22 cellular contexts compared by ENCODE assay signal in genomic region chr11:779955-780532, GRCh38. TPM values are rescaled to one million over a fixed set of nuclear protein-coding genes. Genes with fewer than 3 reads are reported as not detected.
DNase-seq lines count a peak whose midpoint lies in the region; ATAC-seq and TF ChIP-seq lines count a peak whose summit lies in the region.
"Had no signal": no experiment of that assay in that cellular context is flagged by ENCODE, and none has a peak within 500 bp of the region (broad histone marks: within the 10 kb centered on the region; RNA-seq: fewer than 3 reads in every experiment).

No MANE protein-coding gene starts in this region.

- H3K36me3 ChIP-seq in Caco-2 (ENCODE audit: control insufficient read depth, insufficient read depth, low read length): no peaks in the 10 kb centered on the region; the same call in none of the 2 replicates
- no peaks in the 10 kb centered on the region for H3K36me3 ChIP-seq in effector memory CD4-positive, alpha-beta T cell (ENCODE audit: control insufficient read depth, insufficient read depth, low read length)

- no peak for DNase-seq in activated CD4-positive, alpha-beta memory T cell treated with anti-CD3 and anti-CD28 coated beads, Interleukin-2, amount 10 ng/mL, durations not matched to agents 7 days and 5 days
- DNase-seq in activated CD4-positive, alpha-beta memory T cell treated with anti-CD3 and anti-CD28 coated beads for 36 hours: no peak
- DNase-seq in Caco-2 (no peak), nephron progenitor cell (peak; percentile 3), GM20000 (ENCODE audit: low spot score) (no peak)
- DNase-seq in activated T-helper 1 cell treated with anti-CD3 and anti-CD28 coated beads, Interleukin-12 subunit alpha, Interleukin-12 subunit beta, Interleukin-2, Interleukin-4 antibody, amounts not matched to agents 30 ng/mL and 10 ng/mL and 1 ng/mL, durations not matched to agents 14 hours and 24 hours and 36 hours (ENCODE audit: low spot score): no peak
- no peak for DNase-seq in effector memory CD8-positive, alpha-beta T cell
- no peak for DNase-seq in effector memory CD4-positive, alpha-beta T cell
- DNase-seq: DMS79; GDM1; HCEC 1CT; NCI-H1092; NCI-H1694; NCI-H2107; NCI-H345; NCI-H526 treated with DMSO at 0.1 percent for 48 hours; NK-92 treated with Interleukin-12 subunit alpha and Interleukin-12 subunit beta, amount 100 ng/mL, for 24 hours; PC-3; Right ventricle myocardium superior had no signal

- no peak overlapping the region for H3K4me3 ChIP-seq in Caco-2 (ENCODE audit: low read depth, low read length)
- no peak overlapping the region for H3K4me3 ChIP-seq in effector memory CD4-positive, alpha-beta T cell (ENCODE audit: insufficient read depth, low read depth, low read length, poor library complexity, severe bottlenecking)

- no TSS peak for BruUV-seq in Caco-2 (replicated peaks; lab: Mats Ljungman, UMichigan)

- no peaks in the 10 kb centered on the region for H3K27me3 Mint-ChIP-seq in activated CD4-positive, alpha-beta memory T cell treated with anti-CD3 and anti-CD28 coated beads, Interleukin-2, amount 10 ng/mL, durations not matched to agents 7 days and 5 days
- no peaks in the 10 kb centered on the region for H3K27me3 Mint-ChIP-seq in activated CD4-positive, alpha-beta memory T cell treated with anti-CD3 and anti-CD28 coated beads for 36 hours
- H3K27me3 Mint-ChIP-seq in Caco-2 (ENCODE audit: insufficient read depth, unreplicated experiment) (no peaks in the 10 kb centered on the region), nephron progenitor cell (ENCODE audit: low read depth, poor library complexity) (peaks cover 12% of the 10 kb centered on the region)
- no peaks in the 10 kb centered on the region for H3K27me3 Mint-ChIP-seq in activated T-helper 1 cell treated with anti-CD3 and anti-CD28 coated beads, Interleukin-12 subunit alpha, Interleukin-12 subunit beta, Interleukin-2, Interleukin-4 antibody, amounts not matched to agents 30 ng/mL and 10 ng/mL and 1 ng/mL, durations not matched to agents 14 hours and 24 hours and 36 hours (ENCODE audit: insufficient read depth)
- H3K27me3 Mint-ChIP-seq in effector memory CD8-positive, alpha-beta T cell: no peaks in the 10 kb centered on the region

- CTCF ChIA-PET in activated CD4-positive, alpha-beta memory T cell treated with anti-CD3 and anti-CD28 coated beads, Interleukin-2, amount 10 ng/mL, durations not matched to agents 7 days and 5 days (lab: Charles Lee): no interaction called here
- CTCF ChIA-PET in activated CD4-positive, alpha-beta memory T cell treated with anti-CD3 and anti-CD28 coated beads for 36 hours (lab: Charles Lee): no interaction called here
- CTCF ChIA-PET in Caco-2 (lab: Charles Lee): no interaction called here

- H3K27me3 ChIP-seq in Caco-2 (replicated peaks; ENCODE audit: control insufficient read depth, insufficient read depth, low read length): no peaks in the 10 kb centered on the region
- no peaks in the 10 kb centered on the region for H3K27me3 ChIP-seq in effector memory CD4-positive, alpha-beta T cell (replicated peaks; ENCODE audit: control insufficient read depth, insufficient read depth, low read length, poor library complexity, severe bottlenecking)

- intact Hi-C loops in activated CD4-positive, alpha-beta memory T cell treated with anti-CD3 and anti-CD28 coated beads for 36 hours (cut with micrococcal nuclease): no loop called here
- intact Hi-C loops in Caco-2 (cut with micrococcal nuclease; ENCODE audit: unreplicated experiment): no loop called here
- intact Hi-C loops in activated T-helper 1 cell treated with anti-CD3 and anti-CD28 coated beads, Interleukin-12 subunit alpha, Interleukin-12 subunit beta, Interleukin-2, Interleukin-4 antibody, amounts not matched to agents 30 ng/mL and 10 ng/mL and 1 ng/mL, durations not matched to agents 14 hours and 24 hours and 36 hours (cut with micrococcal nuclease): no loop called here

- peaks cover 13% of the 10 kb centered on the region for H3K4me1 ChIP-seq in Caco-2
- H3K4me1 ChIP-seq in effector memory CD4-positive, alpha-beta T cell (ENCODE audit: control insufficient read depth, insufficient read depth, low read length, poor library complexity, severe bottlenecking): peaks cover 22% of the 10 kb centered on the region

- no peak overlapping the region for H3K27ac ChIP-seq in effector memory CD4-positive, alpha-beta T cell (ENCODE audit: insufficient read depth, low read length, poor library complexity, severe bottlenecking)
- H3K27ac ChIP-seq: KMS-11 had no signal

- POLR2A ChIA-PET in activated CD4-positive, alpha-beta memory T cell treated with anti-CD3 and anti-CD28 coated beads, Interleukin-2, amount 10 ng/mL, durations not matched to agents 7 days and 5 days (lab: Charles Lee): no interaction called here
- POLR2A ChIA-PET in activated CD4-positive, alpha-beta memory T cell treated with anti-CD3 and anti-CD28 coated beads for 36 hours (lab: Charles Lee): no interaction called here
- POLR2A ChIA-PET in Caco-2 (lab: Charles Lee): no interaction called here

- ATAC-seq in effector memory CD8-positive, alpha-beta T cell (replicated peaks): no peak
- ATAC-seq: PC-3 had no signal

- no peaks in the 10 kb centered on the region for H3K9me3 ChIP-seq in Caco-2
- no peaks in the 10 kb centered on the region for H3K9me3 ChIP-seq in effector memory CD4-positive, alpha-beta T cell (ENCODE audit: control insufficient read depth, low read length)

- peaks cover 29% of the 10 kb centered on the region for H3K4me1 Mint-ChIP-seq in activated CD4-positive, alpha-beta memory T cell treated with anti-CD3 and anti-CD28 coated beads, Interleukin-2, amount 10 ng/mL, durations not matched to agents 7 days and 5 days
- peaks cover 19% of the 10 kb centered on the region for H3K4me1 Mint-ChIP-seq in activated CD4-positive, alpha-beta memory T cell treated with anti-CD3 and anti-CD28 coated beads for 36 hours (ENCODE audit: low read depth)
- no peaks in the 10 kb centered on the region for H3K4me1 Mint-ChIP-seq in Caco-2 (ENCODE audit: low read depth, unreplicated experiment)
- peaks cover 14% of the 10 kb centered on the region for H3K4me1 Mint-ChIP-seq in activated T-helper 1 cell treated with anti-CD3 and anti-CD28 coated beads, Interleukin-12 subunit alpha, Interleukin-12 subunit beta, Interleukin-2, Interleukin-4 antibody, amounts not matched to agents 30 ng/mL and 10 ng/mL and 1 ng/mL, durations not matched to agents 14 hours and 24 hours and 36 hours (ENCODE audit: low read depth)
- H3K4me1 Mint-ChIP-seq in nephron progenitor cell: peaks cover 46% of the 10 kb centered on the region
- peaks cover 16 to 18% of the 10 kb centered on the region in 2 donors for H3K4me1 Mint-ChIP-seq in effector memory CD8-positive, alpha-beta T cell (ENCODE audit: low read depth in 2 of 2)

- TF ChIP-seq CTCF in Caco-2 (IDR thresholded peaks at IDR 0.05; ENCODE audit: insufficient read depth in 1 of 2, low read depth in 1 of 2, low read length in 1 of 2, severe bottlenecking in 1 of 2, unreplicated experiment in 1 of 2) (no peak), nephron progenitor cell (IDR thresholded peaks at IDR 0.05) (no peak), GM20000 (IDR thresholded peaks at IDR 0.05; ENCODE audit: extremely low read depth, missing control alignments) (no peak)

- no peak overlapping the region for H3K27ac Mint-ChIP-seq in activated CD4-positive, alpha-beta memory T cell treated with anti-CD3 and anti-CD28 coated beads, Interleukin-2, amount 10 ng/mL, durations not matched to agents 7 days and 5 days
- H3K27ac Mint-ChIP-seq in activated CD4-positive, alpha-beta memory T cell treated with anti-CD3 and anti-CD28 coated beads for 36 hours: no peak overlapping the region
- H3K27ac Mint-ChIP-seq in Caco-2 (ENCODE audit: unreplicated experiment) (no peak overlapping the region), nephron progenitor cell (no peak overlapping the region)
- peak overlapping the region; percentile 44 for H3K27ac Mint-ChIP-seq in activated T-helper 1 cell treated with anti-CD3 and anti-CD28 coated beads, Interleukin-12 subunit alpha, Interleukin-12 subunit beta, Interleukin-2, Interleukin-4 antibody, amounts not matched to agents 30 ng/mL and 10 ng/mL and 1 ng/mL, durations not matched to agents 14 hours and 24 hours and 36 hours
- H3K27ac Mint-ChIP-seq in effector memory CD8-positive, alpha-beta T cell: no peak overlapping the region

- peaks cover 8% of the 10 kb centered on the region for H3K36me3 Mint-ChIP-seq in activated CD4-positive, alpha-beta memory T cell treated with anti-CD3 and anti-CD28 coated beads, Interleukin-2, amount 10 ng/mL, durations not matched to agents 7 days and 5 days (ENCODE audit: low read depth)
- H3K36me3 Mint-ChIP-seq in activated CD4-positive, alpha-beta memory T cell treated with anti-CD3 and anti-CD28 coated beads for 36 hours: peaks cover 5% of the 10 kb centered on the region
- peaks cover 30% of the 10 kb centered on the region for H3K36me3 Mint-ChIP-seq in Caco-2 (ENCODE audit: insufficient read depth, unreplicated experiment)
- peaks cover 6% of the 10 kb centered on the region for H3K36me3 Mint-ChIP-seq in activated T-helper 1 cell treated with anti-CD3 and anti-CD28 coated beads, Interleukin-12 subunit alpha, Interleukin-12 subunit beta, Interleukin-2, Interleukin-4 antibody, amounts not matched to agents 30 ng/mL and 10 ng/mL and 1 ng/mL, durations not matched to agents 14 hours and 24 hours and 36 hours (ENCODE audit: low read depth)
- peaks cover 10% of the 10 kb centered on the region for H3K36me3 Mint-ChIP-seq in nephron progenitor cell (ENCODE audit: low read depth)
- H3K36me3 Mint-ChIP-seq in effector memory CD8-positive, alpha-beta T cell (ENCODE audit: insufficient read depth): peaks cover 13% of the 10 kb centered on the region

- no peaks in the 10 kb centered on the region for H3K9me3 Mint-ChIP-seq in activated CD4-positive, alpha-beta memory T cell treated with anti-CD3 and anti-CD28 coated beads, Interleukin-2, amount 10 ng/mL, durations not matched to agents 7 days and 5 days
- H3K9me3 Mint-ChIP-seq in activated CD4-positive, alpha-beta memory T cell treated with anti-CD3 and anti-CD28 coated beads for 36 hours: no peaks in the 10 kb centered on the region
- H3K9me3 Mint-ChIP-seq in Caco-2 (ENCODE audit: unreplicated experiment) (no peaks in the 10 kb centered on the region), nephron progenitor cell (no peaks in the 10 kb centered on the region)
- H3K9me3 Mint-ChIP-seq in activated T-helper 1 cell treated with anti-CD3 and anti-CD28 coated beads, Interleukin-12 subunit alpha, Interleukin-12 subunit beta, Interleukin-2, Interleukin-4 antibody, amounts not matched to agents 30 ng/mL and 10 ng/mL and 1 ng/mL, durations not matched to agents 14 hours and 24 hours and 36 hours: no peaks in the 10 kb centered on the region
- H3K9me3 Mint-ChIP-seq in effector memory CD8-positive, alpha-beta T cell: no peaks in the 10 kb centered on the region

- H3K4me3 Mint-ChIP-seq in activated CD4-positive, alpha-beta memory T cell treated with anti-CD3 and anti-CD28 coated beads, Interleukin-2, amount 10 ng/mL, durations not matched to agents 7 days and 5 days: peak overlapping the region; percentile 12
- H3K4me3 Mint-ChIP-seq in activated CD4-positive, alpha-beta memory T cell treated with anti-CD3 and anti-CD28 coated beads for 36 hours: no peak overlapping the region
- H3K4me3 Mint-ChIP-seq in Caco-2 (ENCODE audit: unreplicated experiment) (peak overlapping the region; percentile 19), nephron progenitor cell (no peak overlapping the region)
- H3K4me3 Mint-ChIP-seq in activated T-helper 1 cell treated with anti-CD3 and anti-CD28 coated beads, Interleukin-12 subunit alpha, Interleukin-12 subunit beta, Interleukin-2, Interleukin-4 antibody, amounts not matched to agents 30 ng/mL and 10 ng/mL and 1 ng/mL, durations not matched to agents 14 hours and 24 hours and 36 hours: peak overlapping the region; percentile 39
- H3K4me3 Mint-ChIP-seq in effector memory CD8-positive, alpha-beta T cell: no peak overlapping the region
- H3K4me3 Mint-ChIP-seq: CD14-positive monocyte had no signal

RNA-seq across cellular contexts. Expression of gene GATD1, which starts 2.8 kb away (rescaled TPM):
- total RNA-seq in activated CD4-positive, alpha-beta memory T cell treated with anti-CD3 and anti-CD28 coated beads, Interleukin-2, amount 10 ng/mL, durations not matched to agents 7 days and 5 days: 10 to 100 TPM; 48.6 to 52.9 TPM
- total RNA-seq in activated CD4-positive, alpha-beta memory T cell treated with anti-CD3 and anti-CD28 coated beads for 36 hours: 10 to 100 TPM; 36.6 to 39.1 TPM
- 85.0 and 91.5 TPM in 2 replicates for total RNA-seq in Caco-2 (2022)
- 70.4 and 81.7 TPM in 2 replicates for total RNA-seq in activated T-helper 1 cell treated with anti-CD3 and anti-CD28 coated beads, Interleukin-12 subunit alpha, Interleukin-12 subunit beta, Interleukin-2, Interleukin-4 antibody, amounts not matched to agents 30 ng/mL and 10 ng/mL and 1 ng/mL, durations not matched to agents 14 hours and 24 hours and 36 hours

RNA-seq across cellular contexts. Expression of gene CEND1, which starts 9.8 kb away (rescaled TPM):
- 1 to 10 TPM; 1.2 to 1.6 TPM for total RNA-seq in activated CD4-positive, alpha-beta memory T cell treated with anti-CD3 and anti-CD28 coated beads, Interleukin-2, amount 10 ng/mL, durations not matched to agents 7 days and 5 days
- total RNA-seq in activated CD4-positive, alpha-beta memory T cell treated with anti-CD3 and anti-CD28 coated beads for 36 hours: 1 to 10 TPM in 1 of 2 experiments, under 1 TPM in 1; 0.68 to 1.1 TPM
- not detected in 2 replicates for total RNA-seq in Caco-2 (2022)
- total RNA-seq in activated T-helper 1 cell treated with anti-CD3 and anti-CD28 coated beads, Interleukin-12 subunit alpha, Interleukin-12 subunit beta, Interleukin-2, Interleukin-4 antibody, amounts not matched to agents 30 ng/mL and 10 ng/mL and 1 ng/mL, durations not matched to agents 14 hours and 24 hours and 36 hours: 7.1 and 7.2 TPM in 2 replicates
- total RNA-seq: MCF 10A, PC-3 had no signal

RNA-seq across cellular contexts. Expression of gene SLC25A22, which starts 18.0 kb away (rescaled TPM):
- 10 to 100 TPM; 35.7 to 38.3 TPM for total RNA-seq in activated CD4-positive, alpha-beta memory T cell treated with anti-CD3 and anti-CD28 coated beads, Interleukin-2, amount 10 ng/mL, durations not matched to agents 7 days and 5 days
- total RNA-seq in activated CD4-positive, alpha-beta memory T cell treated with anti-CD3 and anti-CD28 coated beads for 36 hours: 10 to 100 TPM; 28.4 to 32.2 TPM
- 31.8 and 37.6 TPM in 2 replicates for total RNA-seq in Caco-2 (2022)
- 87.6 and 92.0 TPM in 2 replicates for total RNA-seq in activated T-helper 1 cell treated with anti-CD3 and anti-CD28 coated beads, Interleukin-12 subunit alpha, Interleukin-12 subunit beta, Interleukin-2, Interleukin-4 antibody, amounts not matched to agents 30 ng/mL and 10 ng/mL and 1 ng/mL, durations not matched to agents 14 hours and 24 hours and 36 hours

RNA-seq across cellular contexts. Expression of gene PIDD1, which starts 25.0 kb away (rescaled TPM):
- 10 to 100 TPM; 45.1 to 48.5 TPM for total RNA-seq in activated CD4-positive, alpha-beta memory T cell treated with anti-CD3 and anti-CD28 coated beads, Interleukin-2, amount 10 ng/mL, durations not matched to agents 7 days and 5 days
- 10 to 100 TPM; 28.3 to 32.1 TPM for total RNA-seq in activated CD4-positive, alpha-beta memory T cell treated with anti-CD3 and anti-CD28 coated beads for 36 hours
- total RNA-seq in Caco-2 (2022): 21.3 and 25.3 TPM in 2 replicates
- total RNA-seq in activated T-helper 1 cell treated with anti-CD3 and anti-CD28 coated beads, Interleukin-12 subunit alpha, Interleukin-12 subunit beta, Interleukin-2, Interleukin-4 antibody, amounts not matched to agents 30 ng/mL and 10 ng/mL and 1 ng/mL, durations not matched to agents 14 hours and 24 hours and 36 hours: 25.2 and 27.9 TPM in 2 replicates

RNA-seq across cellular contexts. Expression of gene RPLP2, which starts 29.7 kb away (rescaled TPM):
- total RNA-seq in activated CD4-positive, alpha-beta memory T cell treated with anti-CD3 and anti-CD28 coated beads, Interleukin-2, amount 10 ng/mL, durations not matched to agents 7 days and 5 days: 1,000 to 10,000 TPM; 2,077 to 2,079 TPM
- 1,000 to 10,000 TPM; 2,941 to 2,963 TPM for total RNA-seq in activated CD4-positive, alpha-beta memory T cell treated with anti-CD3 and anti-CD28 coated beads for 36 hours
- total RNA-seq in Caco-2 (2022): 2,622 and 2,843 TPM in 2 replicates
- 2,072 and 2,148 TPM in 2 replicates for total RNA-seq in activated T-helper 1 cell treated with anti-CD3 and anti-CD28 coated beads, Interleukin-12 subunit alpha, Interleukin-12 subunit beta, Interleukin-2, Interleukin-4 antibody, amounts not matched to agents 30 ng/mL and 10 ng/mL and 1 ng/mL, durations not matched to agents 14 hours and 24 hours and 36 hours

Comparison
In these comparisons a context has a peak if more than half of its experiments do, and no peak if none do; other contexts are left out.
1. H3K4me3 Mint-ChIP-seq: peak in activated CD4-positive, alpha-beta memory T cell treated with anti-CD3 and anti-CD28 coated beads, Interleukin-2, amount 10 ng/mL, durations not matched to agents 7 days and 5 days (single experiment), Caco-2 (single experiment) and activated T-helper 1 cell treated with anti-CD3 and anti-CD28 coated beads, Interleukin-12 subunit alpha, Interleukin-12 subunit beta, Interleukin-2, Interleukin-4 antibody, amounts not matched to agents 30 ng/mL and 10 ng/mL and 1 ng/mL, durations not matched to agents 14 hours and 24 hours and 36 hours (single experiment); none in activated CD4-positive, alpha-beta memory T cell treated with anti-CD3 and anti-CD28 coated beads for 36 hours (single experiment), nephron progenitor cell (single experiment) and effector memory CD8-positive, alpha-beta T cell (0 of 2).